Comparison of ENCODE assay signal across 13 cellular contexts in the genomic region with DNA sequence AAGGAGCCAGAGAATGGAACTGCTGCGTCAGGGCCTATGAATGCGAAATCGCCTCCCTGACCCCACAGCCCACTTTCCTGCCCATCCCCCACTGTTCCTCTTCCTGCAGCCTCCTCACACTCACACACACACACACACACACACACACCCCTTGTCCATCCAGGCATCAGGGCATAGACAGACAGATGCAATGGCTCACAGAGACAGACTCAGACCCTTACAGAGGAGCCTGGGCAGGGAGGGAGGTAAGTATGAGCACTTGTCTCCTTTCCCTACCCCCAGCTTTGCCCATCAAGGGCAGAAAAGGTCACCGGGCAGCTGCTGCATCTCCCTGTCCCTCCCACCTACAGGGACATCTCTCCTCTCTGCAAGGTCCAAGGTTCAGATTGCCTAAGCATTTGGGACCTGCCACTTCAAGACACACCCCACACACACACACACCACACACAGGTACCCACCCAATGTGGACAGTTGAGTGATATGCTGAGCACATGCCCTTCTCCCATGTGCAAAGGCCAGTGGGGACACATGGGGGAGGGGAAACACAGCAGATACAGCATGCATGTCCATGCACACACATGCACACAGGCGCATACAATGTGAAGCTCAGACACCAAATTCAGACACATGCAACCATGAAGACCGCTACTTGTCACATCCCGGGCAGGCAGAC. TPM values are rescaled to one million over a fixed set of nuclear protein-coding genes. Genes with fewer than 3 reads are reported as not detected.
DNase-seq lines count a peak whose midpoint lies in the region; ATAC-seq and TF ChIP-seq lines count a peak whose summit lies in the region.
"Had no signal": no experiment of that assay in that cellular context is flagged by ENCODE, and none has a peak within 500 bp of the region (broad histone marks: within the 10 kb centered on the region; RNA-seq: fewer than 3 reads in every experiment).

No MANE protein-coding gene starts in this region.

- peak overlapping the region; percentile 47 for H3K56ac ChIP-seq in mesendoderm (ENCODE audit: low read length)

- TF ChIP-seq CTCF in natural killer cell (IDR thresholded peaks at IDR 0.05) (no peak), chondrocyte (IDR thresholded peaks at IDR 0.05) (no peak), testis (IDR thresholded peaks at IDR 0.05) (no peak)

- intact Hi-C loops in natural killer cell (cut with micrococcal nuclease) (loop anchor here (5.0 kb wide), 2 partner anchors 233 to 278 kb away; no protein-coding TSS in a partner anchor), testis (cut with DNase I; ENCODE audit: low total_unique reads) (loop anchor here (10.0 kb wide), 1 partner anchor 180 kb away; no protein-coding TSS in a partner anchor)

- H2BK120ac ChIP-seq in mesendoderm (ENCODE audit: low read depth, low read length): no peak overlapping the region

- no peak overlapping the region for H2AK5ac ChIP-seq in mesendoderm (ENCODE audit: low read length)

- H4K8ac ChIP-seq in mesendoderm (ENCODE audit: low read depth, low read length): no peak overlapping the region

- no peak for DNase-seq in natural killer cell treated with Interleukin-12 subunit alpha and Interleukin-12 subunit beta and Interleukin-15 and Interleukin-18, amount 100 ng/mL, for 72 hours (ENCODE audit: low spot score)
- DNase-seq in natural killer cell (no peak), chondrocyte (ENCODE audit: low spot score) (peak; percentile 53), mesendoderm (no peak), testis (no peak), occipital lobe (lab: John Stamatoyannopoulos, UW) (no peak), DMS53 treated with DMSO at 0.1 percent for 48 hours (lab: John Stamatoyannopoulos, UW; ENCODE audit: unreplicated experiment) (no peak)
- DNase-seq: activated naive CD4-positive, alpha-beta T cell treated with anti-CD3 and anti-CD28 coated beads for 36 hours; effector memory CD4-positive, alpha-beta T cell; KBM-7; NCI-H1417 treated with DMSO at 0.1 percent for 48 hours had no signal

- no peaks in the 10 kb centered on the region for H3K9me3 ChIP-seq in testis

- H3K4me3 ChIP-seq in mesendoderm (ENCODE audit: low read length) (no peak overlapping the region), testis (no peak overlapping the region)

- no peaks in the 10 kb centered on the region for H3K9me3 Mint-ChIP-seq in natural killer cell treated with Interleukin-12 subunit alpha and Interleukin-12 subunit beta and Interleukin-15 and Interleukin-18, amount 100 ng/mL, for 72 hours
- H3K9me3 Mint-ChIP-seq in natural killer cell (no peaks in the 10 kb centered on the region), chondrocyte (ENCODE audit: low read depth) (no peaks in the 10 kb centered on the region)
- H3K9me3 Mint-ChIP-seq: activated naive CD4-positive, alpha-beta T cell treated with anti-CD3 and anti-CD28 coated beads for 36 hours had no signal

- H3K4me1 ChIP-seq in mesendoderm (ENCODE audit: control insufficient read depth, low read depth, low read length): peaks cover 2% of the 10 kb centered on the region
- H3K4me1 ChIP-seq in testis: peaks cover 8% of the 10 kb centered on the region

- no peak overlapping the region for H2BK5ac ChIP-seq in mesendoderm (ENCODE audit: low read length)

- H3K27ac Mint-ChIP-seq in natural killer cell treated with Interleukin-12 subunit alpha and Interleukin-12 subunit beta and Interleukin-15 and Interleukin-18, amount 100 ng/mL, for 72 hours: no peak overlapping the region
- peak overlapping the region in 1 of 2 donors; percentile 61 for H3K27ac Mint-ChIP-seq in natural killer cell
- no peak overlapping the region for H3K27ac Mint-ChIP-seq in chondrocyte (ENCODE audit: unreplicated experiment)
- H3K27ac Mint-ChIP-seq: activated naive CD4-positive, alpha-beta T cell treated with anti-CD3 and anti-CD28 coated beads for 36 hours had no signal

- H3K4ac ChIP-seq in mesendoderm (ENCODE audit: low read depth, low read length): no peak overlapping the region

- no peak overlapping the region for H2BK15ac ChIP-seq in mesendoderm (replicated peaks; ENCODE audit: low read depth)

- no peak overlapping the region for H3K9ac ChIP-seq in mesendoderm (ENCODE audit: low read length)

- peaks cover 0 to 12% of the 10 kb centered on the region in 2 donors for H3K27me3 Mint-ChIP-seq in natural killer cell treated with Interleukin-12 subunit alpha and Interleukin-12 subunit beta and Interleukin-15 and Interleukin-18, amount 100 ng/mL, for 72 hours
- H3K27me3 Mint-ChIP-seq in natural killer cell (ENCODE audit: low read depth in 2 of 2): peaks cover 0 to 18% of the 10 kb centered on the region in 2 donors
- peaks cover 38% of the 10 kb centered on the region for H3K27me3 Mint-ChIP-seq in chondrocyte (ENCODE audit: low read depth)

- TF ChIP-seq POLR2A in testis (IDR thresholded peaks at IDR 0.05): no peak

- no peak overlapping the region for H3K18ac ChIP-seq in mesendoderm (ENCODE audit: low read length)

- no peaks in the 10 kb centered on the region for H3K79me1 ChIP-seq in mesendoderm (ENCODE audit: low read length)

- H3K4me1 Mint-ChIP-seq in natural killer cell treated with Interleukin-12 subunit alpha and Interleukin-12 subunit beta and Interleukin-15 and Interleukin-18, amount 100 ng/mL, for 72 hours (ENCODE audit: low read depth in 2 of 2): peaks cover 4 to 13% of the 10 kb centered on the region in 2 donors
- peaks cover 8 to 29% of the 10 kb centered on the region in 2 donors for H3K4me1 Mint-ChIP-seq in natural killer cell
- H3K4me1 Mint-ChIP-seq in chondrocyte (ENCODE audit: low read depth): no peaks in the 10 kb centered on the region

- no peak overlapping the region for H3K4me2 ChIP-seq in mesendoderm (ENCODE audit: low read length)

- no peak overlapping the region for H4K5ac ChIP-seq in mesendoderm (ENCODE audit: low read length)

- H3K23ac ChIP-seq in mesendoderm (ENCODE audit: low read length): no peak overlapping the region

- no CpG with 5 or more reads among the region's 7 CpGs for WGBS in mesendoderm (ENCODE audit: extremely low coverage, insufficient coverage, low lambda C conversion rate)
- WGBS in testis, 2 donors: 78 to 91% methylated on average over 5 to 7 of the region's 7 CpGs

- no peaks in the 10 kb centered on the region for H3K36me3 Mint-ChIP-seq in natural killer cell treated with Interleukin-12 subunit alpha and Interleukin-12 subunit beta and Interleukin-15 and Interleukin-18, amount 100 ng/mL, for 72 hours
- H3K36me3 Mint-ChIP-seq in natural killer cell (no peaks in the 10 kb centered on the region), chondrocyte (ENCODE audit: low read depth) (no peaks in the 10 kb centered on the region)

- H3K36me3 ChIP-seq in mesendoderm (ENCODE audit: control insufficient read depth, insufficient read depth, low read length) (no peaks in the 10 kb centered on the region), testis (ENCODE audit: low read depth, missing control alignments) (no peaks in the 10 kb centered on the region)

- no peaks in the 10 kb centered on the region for H3K79me2 ChIP-seq in mesendoderm (ENCODE audit: control insufficient read depth, insufficient read depth, low read length)

- H3K27me3 ChIP-seq in mesendoderm (ENCODE audit: insufficient read depth, low read length, poor library complexity): peaks cover 6% of the 10 kb centered on the region
- H3K27me3 ChIP-seq in testis: no peaks in the 10 kb centered on the region

- no peak for ATAC-seq in natural killer cell treated with Interleukin-12 subunit alpha and Interleukin-12 subunit beta and Interleukin-15 and Interleukin-18, amount 100 ng/mL, for 72 hours
- ATAC-seq in natural killer cell (no peak), GM21390 (IDR thresholded peaks at IDR 0.05; ENCODE audit: unreplicated experiment) (no peak)

- no peak overlapping the region for H3K27ac ChIP-seq in mesendoderm (ENCODE audit: low read depth, low read length)
- no peak overlapping the region for H3K27ac ChIP-seq in testis
- H3K27ac ChIP-seq: VCaP had no signal

- peak overlapping the region; percentile 16 for H3K4me3 Mint-ChIP-seq in natural killer cell treated with Interleukin-12 subunit alpha and Interleukin-12 subunit beta and Interleukin-15 and Interleukin-18, amount 100 ng/mL, for 72 hours
- H3K4me3 Mint-ChIP-seq in natural killer cell: no peak overlapping the region
- no peak overlapping the region for H3K4me3 Mint-ChIP-seq in chondrocyte (ENCODE audit: unreplicated experiment)
- H3K4me3 Mint-ChIP-seq: activated naive CD4-positive, alpha-beta T cell treated with anti-CD3 and anti-CD28 coated beads for 36 hours had no signal

RNA-seq across cellular contexts. Expression of gene NRXN2, which starts 2.0 kb away (rescaled TPM):
- 1 to 10 TPM in 1 of 2 donors, under 1 TPM in 1; 0.74 to 1.3 TPM for total RNA-seq in natural killer cell treated with Interleukin-12 subunit alpha and Interleukin-12 subunit beta and Interleukin-15 and Interleukin-18, amount 100 ng/mL, for 72 hours
- 1 to 10 TPM; 2.9 to 9.6 (median 7.7) TPM for total RNA-seq in natural killer cell
- 1.1 to 3.0 TPM (median 1.8 TPM) in 3 replicates for total RNA-seq in chondrocyte
- polyA plus RNA-seq in mesendoderm (2013, experiment 1 of 2): 0.39 TPM
- 0.74 TPM for polyA plus RNA-seq in mesendoderm (2013, experiment 2 of 2)
- total RNA-seq in testis: 10 to 100 TPM; 32.6 to 40.1 TPM
- polyA plus RNA-seq in testis (ENCODE audit: insufficient read depth, low read depth, low replicate concordance): 46.8 TPM
- total RNA-seq in occipital lobe: 219 TPM

RNA-seq across cellular contexts. Expression of gene RASGRP2, which starts 18.9 kb away (rescaled TPM):
- 10 to 100 TPM; 13.6 to 27.7 TPM for total RNA-seq in natural killer cell treated with Interleukin-12 subunit alpha and Interleukin-12 subunit beta and Interleukin-15 and Interleukin-18, amount 100 ng/mL, for 72 hours
- 100 to 1,000 TPM; 371 to 417 (median 394) TPM for total RNA-seq in natural killer cell
- 4.7 to 11.4 TPM (median 10.1 TPM) in 3 replicates for total RNA-seq in chondrocyte
- polyA plus RNA-seq in mesendoderm (2013, experiment 1 of 2): 1.0 TPM
- polyA plus RNA-seq in mesendoderm (2013, experiment 2 of 2): 1.3 TPM
- total RNA-seq in testis: 10 to 100 TPM; 24.0 to 26.3 TPM
- polyA plus RNA-seq in testis (ENCODE audit: insufficient read depth, low read depth, low replicate concordance): 14.4 TPM
- total RNA-seq in occipital lobe: 36.7 TPM

RNA-seq across cellular contexts. Expression of gene PYGM, which starts 34.8 kb away (rescaled TPM):
- 1 to 10 TPM; 4.7 to 5.6 TPM for total RNA-seq in natural killer cell treated with Interleukin-12 subunit alpha and Interleukin-12 subunit beta and Interleukin-15 and Interleukin-18, amount 100 ng/mL, for 72 hours
- 1 to 10 TPM; 4.1 to 8.4 (median 6.1) TPM for total RNA-seq in natural killer cell
- 0.65 to 1.6 TPM (median 1.2 TPM) in 3 replicates for total RNA-seq in chondrocyte
- 0.62 TPM for polyA plus RNA-seq in mesendoderm (2013, experiment 1 of 2)
- 0.69 TPM for polyA plus RNA-seq in mesendoderm (2013, experiment 2 of 2)
- total RNA-seq in testis: 10 to 100 TPM; 12.1 to 14.4 TPM
- polyA plus RNA-seq in testis (ENCODE audit: insufficient read depth, low read depth, low replicate concordance): 14.2 TPM
- total RNA-seq in occipital lobe: 1.2 TPM

RNA-seq across cellular contexts. Expression of gene SF1, which starts 53.3 kb away (rescaled TPM):
- 100 to 1,000 TPM; 376 to 425 TPM for total RNA-seq in natural killer cell treated with Interleukin-12 subunit alpha and Interleukin-12 subunit beta and Interleukin-15 and Interleukin-18, amount 100 ng/mL, for 72 hours
- 100 to 1,000 TPM; 841 to 864 (median 845) TPM for total RNA-seq in natural killer cell
- 183 to 198 TPM (median 190 TPM) in 3 replicates for total RNA-seq in chondrocyte
- polyA plus RNA-seq in mesendoderm (2013, experiment 1 of 2): 268 TPM
- polyA plus RNA-seq in mesendoderm (2013, experiment 2 of 2): 265 TPM
- total RNA-seq in testis: 100 to 1,000 TPM; 431 to 499 TPM
- polyA plus RNA-seq in testis (ENCODE audit: insufficient read depth, low read depth, low replicate concordance): 455 TPM
- 80.0 TPM for total RNA-seq in occipital lobe
